In the genomic region with DNA sequence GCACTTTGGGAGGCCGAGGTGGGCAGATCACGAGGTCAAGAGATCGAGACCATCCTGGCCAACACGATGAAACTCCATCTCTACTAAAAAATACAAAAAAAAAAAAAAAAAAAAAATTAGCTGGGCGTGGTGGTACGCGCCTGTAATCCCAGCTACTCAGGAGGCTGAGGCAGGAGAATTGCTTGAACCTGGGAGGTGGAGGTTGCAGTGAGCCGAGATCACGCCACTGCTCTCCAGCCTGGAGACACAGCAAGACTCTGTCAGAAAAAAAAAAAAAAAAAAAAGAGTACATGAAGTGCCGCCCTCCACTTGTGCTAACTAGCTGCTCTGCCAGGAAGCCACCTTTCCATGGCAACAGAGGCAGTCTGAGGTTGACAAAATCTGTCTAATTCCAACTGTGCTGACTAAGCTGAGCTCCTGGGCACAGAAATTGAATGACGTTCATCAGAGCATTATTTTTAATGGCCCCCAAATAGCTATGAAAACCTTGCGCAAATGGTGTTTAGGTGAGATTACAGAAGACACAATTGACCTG, we compare ENCODE assay signal across 4 cellular contexts. TPM values are rescaled to one million over a fixed set of nuclear protein-coding genes. Genes with fewer than 3 reads are reported as not detected.
DNase-seq lines count a peak whose midpoint lies in the region; ATAC-seq lines count a peak whose summit lies in the region.
"Not testable (repeated sequence)": the region's sequence is repeated elsewhere in the genome, so short reads cannot be mapped to it uniquely, and the experiment has no call there.

No MANE protein-coding gene starts in this region.

- H3K9me3 ChIP-seq in CD4-positive, CD25-positive, alpha-beta regulatory T cell (ENCODE audit: control insufficient read depth in 2 of 2, low read length in 2 of 2); SK-N-MC (ENCODE audit: low read depth, low read length): not testable (repeated sequence)

- peaks cover 14 to 50% (median 28%) of the 10 kb centered on the region in 4 donors for H3K4me1 Mint-ChIP-seq in CD4-positive, CD25-positive, alpha-beta regulatory T cell
- peaks cover 48% of the 10 kb centered on the region for H3K4me1 Mint-ChIP-seq in activated naive CD8-positive, alpha-beta T cell treated with anti-CD3 and anti-CD28 coated beads, Interleukin-2, amount 50 U/mL, for 24 hours

- DNase-seq in CD4-positive, CD25-positive, alpha-beta regulatory T cell, result peak in 1 of 3 donors; percentile 30
- not testable (repeated sequence) for DNase-seq in SK-N-MC (ENCODE audit: low read depth, low spot score); activated naive CD8-positive, alpha-beta T cell treated with anti-CD3 and anti-CD28 coated beads, Interleukin-2, amount 50 U/mL, for 24 hours
- DNase-seq in midbrain (lab: John Stamatoyannopoulos, UW), result peak; percentile 46

- peak overlapping the region; percentile 34 to 69 (median 48) for H3K27ac Mint-ChIP-seq in CD4-positive, CD25-positive, alpha-beta regulatory T cell
- H3K27ac Mint-ChIP-seq in activated naive CD8-positive, alpha-beta T cell treated with anti-CD3 and anti-CD28 coated beads, Interleukin-2, amount 50 U/mL, for 24 hours, result peak overlapping the region; percentile 68

- not testable (repeated sequence) for H3K9me3 Mint-ChIP-seq in CD4-positive, CD25-positive, alpha-beta regulatory T cell; activated naive CD8-positive, alpha-beta T cell treated with anti-CD3 and anti-CD28 coated beads, Interleukin-2, amount 50 U/mL, for 24 hours

- H3K36me3 Mint-ChIP-seq in CD4-positive, CD25-positive, alpha-beta regulatory T cell, result peaks cover 38% of the 10 kb centered on the region
- peaks cover 68% of the 10 kb centered on the region for H3K36me3 Mint-ChIP-seq in activated naive CD8-positive, alpha-beta T cell treated with anti-CD3 and anti-CD28 coated beads, Interleukin-2, amount 50 U/mL, for 24 hours (ENCODE audit: low read depth)

- peaks cover 26% of the 10 kb centered on the region for H3K4me1 ChIP-seq in CD4-positive, CD25-positive, alpha-beta regulatory T cell (ENCODE audit: control insufficient read depth, insufficient read depth, low read length, poor library complexity, severe bottlenecking)

- H3K4me3 Mint-ChIP-seq in CD4-positive, CD25-positive, alpha-beta regulatory T cell, result peak overlapping the region in 2 of 4 donors; percentile 61 to 97
- H3K4me3 Mint-ChIP-seq in activated naive CD8-positive, alpha-beta T cell treated with anti-CD3 and anti-CD28 coated beads, Interleukin-2, amount 50 U/mL, for 24 hours, result peak overlapping the region; percentile 93

- H3K27me3 Mint-ChIP-seq in CD4-positive, CD25-positive, alpha-beta regulatory T cell; activated naive CD8-positive, alpha-beta T cell treated with anti-CD3 and anti-CD28 coated beads, Interleukin-2, amount 50 U/mL, for 24 hours: not testable (repeated sequence)

- not testable (repeated sequence) for H3K4me3 ChIP-seq in CD4-positive, CD25-positive, alpha-beta regulatory T cell (ENCODE audit: low read depth, low read length)
- H3K4me3 ChIP-seq in SK-N-MC, result peak overlapping the region; percentile 8; the same call in 1 of the 2 replicates

- H3K27me3 ChIP-seq in CD4-positive, CD25-positive, alpha-beta regulatory T cell (ENCODE audit: control insufficient read depth, insufficient read depth, low read length), result not testable (repeated sequence)

- peaks cover 56% of the 10 kb centered on the region for H3K36me3 ChIP-seq in CD4-positive, CD25-positive, alpha-beta regulatory T cell (ENCODE audit: control insufficient read depth, insufficient read depth, low read length)
- peaks cover 72% of the 10 kb centered on the region for H3K36me3 ChIP-seq in SK-N-MC (ENCODE audit: insufficient read depth, low read length)

- H3K27ac ChIP-seq in CD4-positive, CD25-positive, alpha-beta regulatory T cell (ENCODE audit: insufficient read depth, low read length, poor library complexity, severe bottlenecking), result peak overlapping the region; percentile 9
- peak overlapping the region; percentile 67; the same call in 1 of the 2 replicates for H3K27ac ChIP-seq in SK-N-MC

- ATAC-seq in CD4-positive, CD25-positive, alpha-beta regulatory T cell (ENCODE audit: low read depth in 2 of 2); activated naive CD8-positive, alpha-beta T cell treated with anti-CD3 and anti-CD28 coated beads, Interleukin-2, amount 50 U/mL, for 24 hours: not testable (repeated sequence)

- H3K9ac ChIP-seq in SK-N-MC (ENCODE audit: insufficient read length), result peak overlapping the region; percentile 48

RNA-seq across cellular contexts. Expression of gene C1QBP, which starts 3.1 kb away (rescaled TPM):
- total RNA-seq in CD4-positive, CD25-positive, alpha-beta regulatory T cell, result 58.4 TPM
- 100 to 1,000 TPM; 226 to 285 (median 258) TPM for polyA plus RNA-seq in CD4-positive, CD25-positive, alpha-beta regulatory T cell

RNA-seq across cellular contexts. Expression of gene RPAIN, which starts 15.9 kb away (rescaled TPM):
- total RNA-seq in CD4-positive, CD25-positive, alpha-beta regulatory T cell, result 79.3 TPM
- polyA plus RNA-seq in CD4-positive, CD25-positive, alpha-beta regulatory T cell, result 10 to 100 TPM; 32.3 to 39.1 (median 35.2) TPM

RNA-seq across cellular contexts. Expression of gene NUP88, which starts 16.4 kb away (rescaled TPM):
- 128 TPM for total RNA-seq in CD4-positive, CD25-positive, alpha-beta regulatory T cell
- 100 to 1,000 TPM in 2 of 4 donors, 10 to 100 TPM in 2; 86.5 to 130 (median 101) TPM for polyA plus RNA-seq in CD4-positive, CD25-positive, alpha-beta regulatory T cell

RNA-seq across cellular contexts. Expression of gene DHX33, which starts 32.9 kb away (rescaled TPM):
- total RNA-seq in CD4-positive, CD25-positive, alpha-beta regulatory T cell, result 8.7 TPM
- 1 to 10 TPM in 1 of 4 donors, under 1 TPM in 3; 0.60 to 1.1 (median 0.76) TPM for polyA plus RNA-seq in CD4-positive, CD25-positive, alpha-beta regulatory T cell

RNA-seq across cellular contexts. Expression of gene DERL2, which starts 50.1 kb away (rescaled TPM):
- 70.0 TPM for total RNA-seq in CD4-positive, CD25-positive, alpha-beta regulatory T cell
- polyA plus RNA-seq in CD4-positive, CD25-positive, alpha-beta regulatory T cell, result 10 to 100 TPM; 73.2 to 95.0 (median 78.7) TPM
